Comparison of ENCODE assay signal across 28 cellular contexts in the genomic region with DNA sequence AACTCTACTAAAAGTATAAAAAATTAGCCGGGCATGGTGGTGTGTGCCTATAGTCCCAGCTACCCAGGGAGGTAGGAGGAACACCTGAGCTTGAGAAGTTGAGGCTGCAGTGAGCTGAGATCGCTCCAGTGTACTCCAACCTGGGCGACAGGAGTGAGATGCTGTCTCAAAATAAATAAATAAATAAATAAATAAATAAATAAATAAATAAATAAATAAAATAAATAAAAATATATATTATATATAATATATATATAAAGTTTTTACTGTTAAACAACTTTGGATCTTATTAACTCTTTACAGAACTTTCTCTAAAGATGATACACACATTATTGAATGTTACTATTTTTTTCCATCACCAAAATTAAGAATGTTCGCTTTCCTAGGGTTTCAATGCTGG.
"Had no signal": no experiment of that assay in that cellular context is flagged by ENCODE, and none has a peak within 500 bp of the region (broad histone marks: within the 10 kb centered on the region; RNA-seq: fewer than 3 reads in every experiment).

No MANE protein-coding gene starts in this region.

- DNase-seq: activated CD4-positive, alpha-beta memory T cell treated with anti-CD3 and anti-CD28 coated beads for 36 hours; activated CD4-positive, alpha-beta T cell treated with anti-CD3 and anti-CD28 coated beads for 36 hours; activated CD4-positive, alpha-beta T cell treated with anti-CD3 and anti-CD28 coated beads, Interleukin-2, amount 10 ng/mL, durations not matched to agents 24 days and 14 days; activated CD4-positive, CD25-positive, alpha-beta regulatory T cell; activated CD4-positive, CD25-positive, alpha-beta regulatory T cell treated with anti-CD3 and anti-CD28 coated beads, Interleukin-2, amount 50 U/mL, for 72 hours; activated CD8-positive, alpha-beta memory T cell treated with anti-CD3 and anti-CD28 coated beads, Interleukin-2, amount 10 ng/mL, durations not matched to agents 7 days and 5 days; activated CD8-positive, alpha-beta memory T cell treated with anti-CD3 and anti-CD28 coated beads, Interleukin-2, amount 50 U/mL, for 4 hours; activated CD8-positive, alpha-beta T cell treated with anti-CD3 and anti-CD28 coated beads, Interleukin-2, amount 10 ng/mL, durations not matched to agents 7 days and 5 days; activated effector memory CD4-positive, alpha-beta T cell treated with anti-CD3 and anti-CD28 coated beads, Interleukin-2, amount 50 U/mL, for 16 hours; activated naive CD4-positive, alpha-beta T cell treated with anti-CD3 and anti-CD28 coated beads for 36 hours; activated naive CD8-positive, alpha-beta T cell treated with anti-CD3 and anti-CD28 coated beads for 36 hours; activated naive CD8-positive, alpha-beta T cell treated with anti-CD3 and anti-CD28 coated beads, Interleukin-2, amount 50 U/mL, for 24 hours; activated T-cell treated with anti-CD3 and anti-CD28 coated beads, Interleukin-2, amount 50 U/mL, for 1 hour; activated T-cell treated with anti-CD3 and anti-CD28 coated beads, Interleukin-2, amount 50 U/mL, for 48 hours; adrenal gland; amygdala; aorta; body of pancreas; caudate nucleus; colonic mucosa; effector CD8-positive, alpha-beta T cell; esophagus squamous epithelium; foreskin melanocyte; head of caudate nucleus; T-helper 2 cell; WERI-Rb-1 had no signal

- H3K27ac ChIP-seq: body of pancreas, colonic mucosa, epithelial cell of prostate, esophagus squamous epithelium, WERI-Rb-1 had no signal

- H3K4me1 ChIP-seq: body of pancreas, colonic mucosa, esophagus squamous epithelium had no signal

- H3K9me3 ChIP-seq: adrenal gland, body of pancreas, colonic mucosa, esophagus squamous epithelium had no signal

- H3K27me3 ChIP-seq: adrenal gland, body of pancreas, colonic mucosa, esophagus squamous epithelium had no signal

- H3K4me3 ChIP-seq: adrenal gland, body of pancreas, colonic mucosa, esophagus squamous epithelium had no signal

- FAIRE-seq: endothelial cell of umbilical vein had no signal
